In genomic region chr2:20213651-20214565, GRCh38 we compare ENCODE assay signal across 11 cellular contexts. TPM values are rescaled to one million over a fixed set of nuclear protein-coding genes. Genes with fewer than 3 reads are reported as not detected.
DNase-seq lines count a peak whose midpoint lies in the region; ATAC-seq, FAIRE-seq and TF ChIP-seq lines count a peak whose summit lies in the region.
"Had no signal": no experiment of that assay in that cellular context is flagged by ENCODE, and none has a peak within 500 bp of the region (broad histone marks: within the 10 kb centered on the region; RNA-seq: fewer than 3 reads in every experiment).

No MANE protein-coding gene starts in this region.

- no peak for TF ChIP-seq POLR2A in H54 (IDR thresholded peaks at IDR 0.05; ENCODE audit: low read depth, low read length)

- H3K79me2 ChIP-seq in MM.1S (ENCODE audit: low read length): peaks cover 99% of the 10 kb centered on the region
- no peaks in the 10 kb centered on the region for H3K79me2 ChIP-seq in parathyroid adenoma

- H3K9me2 ChIP-seq in MM.1S (replicated peaks; ENCODE audit: insufficient read depth, low read length): no peaks in the 10 kb centered on the region

- H3K27me3 Mint-ChIP-seq in brain: no peaks in the 10 kb centered on the region

- H3K27ac ChIP-seq in MM.1S (ENCODE audit: low read length): peak overlapping the region; percentile 98
- peak overlapping the region; percentile 73 for H3K27ac ChIP-seq in parathyroid adenoma
- H3K27ac ChIP-seq: dorsolateral prefrontal cortex had no signal

- H3K9ac ChIP-seq in MM.1S (ENCODE audit: low read length) (peak overlapping the region; percentile 92), parathyroid adenoma (no peak overlapping the region)

- H3K4me1 ChIP-seq in MM.1S (ENCODE audit: low read length): peaks cover 98% of the 10 kb centered on the region
- peaks cover 18% of the 10 kb centered on the region for H3K4me1 ChIP-seq in parathyroid adenoma

- no peak for FAIRE-seq in H54 (lab: Jason Lieb, UNC)
- FAIRE-seq: G401.6 had no signal

- no peaks in the 10 kb centered on the region for H3K9me3 Mint-ChIP-seq in brain

- H3K36me3 ChIP-seq in MM.1S (replicated peaks; ENCODE audit: insufficient read depth, low read length) (no peaks in the 10 kb centered on the region), parathyroid adenoma (ENCODE audit: control insufficient read depth, insufficient read depth, low read length) (no peaks in the 10 kb centered on the region)

- H3K9me3 ChIP-seq in MM.1S (replicated peaks; ENCODE audit: insufficient read depth, low read length) (no peaks in the 10 kb centered on the region), parathyroid adenoma (ENCODE audit: control insufficient read depth, low read length) (no peaks in the 10 kb centered on the region)

- H3K4me1 Mint-ChIP-seq in brain: peaks cover 29% of the 10 kb centered on the region

- H3K4me2 ChIP-seq in MM.1S (ENCODE audit: low read depth, low read length) (peak overlapping the region; percentile 93), parathyroid adenoma (ENCODE audit: low read length) (no peak overlapping the region)

- no peak overlapping the region for H3K4me3 Mint-ChIP-seq in brain

- H3K27me3 ChIP-seq in MM.1S (replicated peaks; ENCODE audit: insufficient read depth, low read length) (no peaks in the 10 kb centered on the region), parathyroid adenoma (ENCODE audit: control insufficient read depth, insufficient read depth, low read length) (no peaks in the 10 kb centered on the region)

- peak overlapping the region in 3 of 5 experiments; percentile 35 to 87 (median 43) for H3K27ac Mint-ChIP-seq in brain

- peak; percentile 44 for ATAC-seq in GM18517 (IDR thresholded peaks at IDR 0.05; ENCODE audit: unreplicated experiment)

- peaks cover 100% of the 10 kb centered on the region for H3F3A ChIP-seq in MM.1S (ENCODE audit: insufficient read depth, low read length)

- H4K20me1 ChIP-seq in MM.1S (ENCODE audit: insufficient read depth, low read length): no peaks in the 10 kb centered on the region

- H2AFZ ChIP-seq in MM.1S (ENCODE audit: low read length) (no peak overlapping the region), parathyroid adenoma (peak overlapping the region; percentile 76)

- TF ChIP-seq CTCF in MM.1S (IDR thresholded peaks at IDR 0.05; ENCODE audit: low read length): no peak
- TF ChIP-seq CTCF in brain (conservative IDR thresholded peaks at IDR 0.05): no peak
- TF ChIP-seq CTCF in parathyroid adenoma (IDR thresholded peaks at IDR 0.05): no peak

- no peaks in the 10 kb centered on the region for H3K36me3 Mint-ChIP-seq in brain

- DNase-seq in MM.1S: peak; percentile 90
- DNase-seq in epidermal melanocyte (ENCODE audit: insufficient read length, low spot score): no peak
- DNase-seq in stimulated activated CD4-positive, alpha-beta T cell treated with anti-CD3 and anti-CD28 coated beads, Interleukin-2, amount 100 ng/mL, for 48 hours: no peak
- DNase-seq in dermis blood vessel endothelial cell: no peak
- DNase-seq in H54 (ENCODE audit: insufficient read length, low spot score): no peak
- DNase-seq: dorsolateral prefrontal cortex, KG1 had no signal

- H3K4me3 ChIP-seq in MM.1S (ENCODE audit: low read length) (peak overlapping the region; percentile 56), parathyroid adenoma (ENCODE audit: low read depth, low read length) (no peak overlapping the region)
- H3K4me3 ChIP-seq: dorsolateral prefrontal cortex had no signal

RNA-seq across cellular contexts. Expression of gene SDC1, which starts 11.0 kb away (rescaled TPM):
- polyA plus RNA-seq in brain (ENCODE audit: insufficient read depth, low read depth, low replicate concordance): 17.5 TPM
- total RNA-seq in dermis blood vessel endothelial cell: 1.4 and 1.7 TPM in 2 replicates
